8 cellular contexts compared by ENCODE assay signal in genomic region chr19:3618144-3618810, GRCh38. TPM values are rescaled to one million over a fixed set of nuclear protein-coding genes. Genes with fewer than 3 reads are reported as not detected.
DNase-seq lines count a peak whose midpoint lies in the region; ATAC-seq, FAIRE-seq and TF ChIP-seq lines count a peak whose summit lies in the region.

No MANE protein-coding gene starts in this region.

- H3K9me3 ChIP-seq in kidney (ENCODE audit: control insufficient read depth in 1 of 2, low read length in 2 of 2) (no peaks in the 10 kb centered on the region), small intestine (ENCODE audit: control insufficient read depth, low read depth) (no peaks in the 10 kb centered on the region)

- no peak overlapping the region for H3K27ac ChIP-seq in 22Rv1
- H3K27ac ChIP-seq in brain microvascular endothelial cell = no peak overlapping the region
- H3K27ac ChIP-seq in kidney (ENCODE audit: low read depth in 2 of 2, low read length in 2 of 2) = no peak overlapping the region
- H3K27ac ChIP-seq in small intestine (ENCODE audit: low read depth in 1 of 2, low read length in 1 of 2) = no peak overlapping the region

- WGBS in small intestine, 3 donors = 53 to 72% (median 68%) methylated on average over 30 to 31 of the region's 31 CpGs

- H3K4me1 ChIP-seq in kidney (ENCODE audit: control insufficient read depth in 1 of 2, insufficient read depth in 1 of 2, low read depth in 1 of 2, low read length in 2 of 2) (peaks cover 0 to 3% of the 10 kb centered on the region in 2 donors), small intestine (ENCODE audit: control insufficient read depth in 2 of 2, insufficient read depth in 1 of 2, low read depth in 1 of 2, low read length in 1 of 2) (no peaks in the 10 kb centered on the region)

- peak; percentile 91 for TF ChIP-seq CTCF in 22Rv1 (IDR thresholded peaks at IDR 0.05)
- TF ChIP-seq CTCF in brain microvascular endothelial cell (IDR thresholded peaks at IDR 0.05; ENCODE audit: low read depth, low read length, missing control alignments) = peak; percentile 98
- peak; percentile 73 for TF ChIP-seq CTCF in kidney (IDR thresholded peaks at IDR 0.05; ENCODE audit: borderline replicate concordance, extremely low read depth, insufficient read depth)

- H3K4me3 ChIP-seq in brain microvascular endothelial cell (ENCODE audit: low read depth, low read length) (no peak overlapping the region), kidney (ENCODE audit: low read length in 2 of 2) (peak overlapping the region in 1 of 2 donors; percentile 32), small intestine (ENCODE audit: low read depth in 1 of 2, low read length in 2 of 2) (no peak overlapping the region)

- intact Hi-C loops in kidney (cut with DNase I) = no loop called here

- FAIRE-seq in kidney (lab: Jason Lieb, UNC) (no peak), small intestine (lab: Jason Lieb, UNC) (no peak)

- ATAC-seq in GM19035 (IDR thresholded peaks at IDR 0.05; ENCODE audit: unreplicated experiment) (peak; percentile 63), GM19397 (IDR thresholded peaks at IDR 0.05; ENCODE audit: unreplicated experiment) (no peak)

- H3K27me3 ChIP-seq in brain microvascular endothelial cell (replicated peaks) (no peaks in the 10 kb centered on the region), small intestine (ENCODE audit: control insufficient read depth in 2 of 2, insufficient read depth in 2 of 2, low read length in 2 of 2) (no peaks in the 10 kb centered on the region)

- H3K36me3 ChIP-seq in brain microvascular endothelial cell (replicated peaks) = peaks cover 22% of the 10 kb centered on the region
- H3K36me3 ChIP-seq in kidney (ENCODE audit: control insufficient read depth in 1 of 2, insufficient read depth in 2 of 2, low read length in 2 of 2) = no peaks in the 10 kb centered on the region
- H3K36me3 ChIP-seq in small intestine (ENCODE audit: control insufficient read depth in 2 of 2, insufficient read depth in 2 of 2, low read length in 2 of 2) = peaks cover 0 to 9% of the 10 kb centered on the region in 2 donors

- in situ Hi-C loops in brain microvascular endothelial cell (cut with HindIII; ENCODE audit: low pct_ligation_motif_present, low sequenced_read_pairs) = no loop called here

- H3K9ac ChIP-seq in kidney (ENCODE audit: low read length in 2 of 2) = no peak overlapping the region

- DNase-seq in T1000 (lab: John Stamatoyannopoulos, UW) (peak; percentile 46), brain microvascular endothelial cell (no peak), kidney (peak; percentile 87), small intestine (no peak)
- DNase-seq in stimulated activated CD4-positive, alpha-beta T cell treated with anti-CD3 and anti-CD28 coated beads, Interleukin-4, amount 100 ng/mL, for 4 hours = peak; percentile 29 to 58

RNA-seq across cellular contexts. Expression of gene CACTIN, which starts 8.3 kb away (rescaled TPM):
- total RNA-seq in kidney = 23.9 TPM
- polyA plus RNA-seq in kidney (ENCODE audit: insufficient read depth, low read depth, low replicate concordance) = 11.6 TPM
- 10 to 100 TPM; 11.9 to 16.4 (median 13.0) TPM for polyA plus RNA-seq in small intestine

RNA-seq across cellular contexts. Expression of gene TBXA2R, which starts 11.6 kb away (rescaled TPM):
- total RNA-seq in kidney = 6.7 TPM
- polyA plus RNA-seq in kidney (ENCODE audit: insufficient read depth, low read depth, low replicate concordance) (8.8 TPM), small intestine (1 to 10 TPM in 1 of 3 donors, not detected in 2; 2.1 TPM)

RNA-seq across cellular contexts. Expression of gene GIPC3, which starts 33.0 kb away (rescaled TPM):
- total RNA-seq in kidney = 2.1 TPM
- polyA plus RNA-seq in kidney (ENCODE audit: insufficient read depth, low read depth, low replicate concordance) (2.1 TPM), small intestine (1 to 10 TPM in 1 of 3 donors, under 1 TPM in 1, not detected in 1; 0.54 to 1.1 TPM)

RNA-seq across cellular contexts. Expression of gene HMG20B, which starts 45.5 kb away (rescaled TPM):
- 69.7 TPM for total RNA-seq in kidney
- polyA plus RNA-seq in kidney (ENCODE audit: insufficient read depth, low read depth, low replicate concordance) (82.6 TPM), small intestine (10 to 100 TPM; 70.4 to 82.1 (median 74.5) TPM)

Comparison
In these comparisons a context has a peak if more than half of its experiments do, and no peak if none do; other contexts are left out.
1. DNase-seq: peak in T1000 (single experiment), kidney (single experiment) and stimulated activated CD4-positive, alpha-beta T cell treated with anti-CD3 and anti-CD28 coated beads, Interleukin-4, amount 100 ng/mL, for 4 hours (2 of 2); none in brain microvascular endothelial cell (single experiment) and small intestine (single experiment).
2. Peak in every context shown above with its lines, with median percentiles within 50 percentile points of each other: CTCF ChIP-seq.